Comparison of ENCODE assay signal across 8 cellular contexts in genomic region chr11:119363874-119364590, GRCh38. TPM values are rescaled to one million over a fixed set of nuclear protein-coding genes. Genes with fewer than 3 reads are reported as not detected.
A peak's percentile ranks its signal among the peaks of the same experiment; 100 is the strongest.
DNase-seq lines count a peak whose midpoint lies in the region; ATAC-seq and TF ChIP-seq lines count a peak whose summit lies in the region.

No MANE protein-coding gene starts in this region.

- peaks cover 12% of the 10 kb centered on the region for H3K27me3 ChIP-seq in HL-60 (ENCODE audit: insufficient read depth, poor library complexity, severe bottlenecking)

- peak overlapping the region; percentile 31 for H3K4me3 ChIP-seq in HL-60 (replicated peaks; ENCODE audit: insufficient read depth, low read length)

- TF ChIP-seq CTCF in HL-60 (IDR thresholded peaks at IDR 0.05; ENCODE audit: insufficient read depth, low read length) = no peak

- H3K27ac ChIP-seq in HL-60 (replicated peaks) = no peak overlapping the region

- ATAC-seq in HG03139 (IDR thresholded peaks at IDR 0.05; ENCODE audit: unreplicated experiment) = no peak

- DNase-seq in COLO668 (lab: John Stamatoyannopoulos, UW; ENCODE audit: unreplicated experiment) (peak; percentile 74), HL-60 (ENCODE audit: low read depth in 1 of 2, low spot score in 1 of 2) (no peak), cerebellum (ENCODE audit: low spot score) (peak; percentile 96), left kidney (ENCODE audit: low read depth, low spot score) (peak; percentile 78), pons (ENCODE audit: low spot score) (no peak)
- peak in 3 of 4 experiments; percentile 12 to 31 (median 21) for DNase-seq in activated CD4-positive, CD25-positive, alpha-beta regulatory T cell (lab: John Stamatoyannopoulos, UW)
- DNase-seq in stimulated activated CD4-positive, alpha-beta T cell treated with anti-CD3 and anti-CD28 coated beads, Interleukin-2, amount 100 ng/mL, for 48 hours = peak; percentile 34 to 62

RNA-seq across cellular contexts. Expression of gene USP2, which starts 17.5 kb away (rescaled TPM):
- total RNA-seq in cerebellum = 1.1 TPM

RNA-seq across cellular contexts. Expression of gene MFRP, which starts 17.5 kb away (rescaled TPM):
- total RNA-seq in cerebellum = not detected

RNA-seq across cellular contexts. Expression of gene C1QTNF5, which starts 23.3 kb away (rescaled TPM):
- 3.4 TPM for total RNA-seq in cerebellum

RNA-seq across cellular contexts. Expression of gene RNF26, which starts 29.7 kb away (rescaled TPM):
- total RNA-seq in cerebellum = 3.8 TPM

RNA-seq across cellular contexts. Expression of gene MCAM, which starts 47.1 kb away (rescaled TPM):
- total RNA-seq in cerebellum = 12.1 TPM

Comparison
In these comparisons a context has a peak if more than half of its experiments do, and no peak if none do; other contexts are left out.
1. DNase-seq: peak in COLO668 (single experiment), activated CD4-positive, CD25-positive, alpha-beta regulatory T cell (3 of 4), cerebellum (single experiment), left kidney (single experiment) and stimulated activated CD4-positive, alpha-beta T cell treated with anti-CD3 and anti-CD28 coated beads, Interleukin-2, amount 100 ng/mL, for 48 hours (2 of 2); none in HL-60 (0 of 2) and pons (single experiment).